In the genomic region with DNA sequence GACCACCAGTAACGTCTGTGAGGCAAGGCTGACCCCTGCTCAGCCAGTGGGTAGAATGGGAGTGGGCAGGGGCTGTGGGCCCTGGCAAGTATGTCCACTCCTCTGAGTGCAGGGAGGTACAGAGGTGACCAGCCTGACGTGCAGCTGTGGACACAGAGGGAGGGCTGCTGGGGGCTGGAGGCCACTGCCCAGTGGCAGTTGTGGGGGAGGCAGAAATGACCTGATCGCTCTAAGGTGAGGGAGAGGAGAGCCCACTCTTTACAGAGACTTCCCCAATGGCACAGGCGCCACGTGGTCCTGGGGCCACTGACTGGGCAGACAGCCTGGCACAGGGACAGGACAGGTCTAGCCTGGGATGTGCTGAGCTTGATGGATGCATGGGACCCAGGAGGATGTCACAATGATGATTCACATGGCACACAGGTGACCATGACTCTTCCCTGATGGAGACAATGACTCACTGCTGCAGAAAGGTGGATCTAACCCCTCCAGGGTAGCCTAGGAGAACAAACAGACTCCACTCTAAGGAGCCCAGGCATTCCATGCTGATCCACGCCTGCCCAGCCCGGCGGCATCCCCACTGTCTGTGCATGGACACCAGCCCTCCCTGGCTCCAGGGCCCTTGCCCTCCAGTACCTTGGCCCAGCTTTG, we compare ENCODE assay signal across 8 cellular contexts. TPM values are rescaled to one million over a fixed set of nuclear protein-coding genes. Genes with fewer than 3 reads are reported as not detected.
A peak's percentile ranks its signal among the peaks of the same experiment; 100 is the strongest.
DNase-seq lines count a peak whose midpoint lies in the region; ATAC-seq, FAIRE-seq and TF ChIP-seq lines count a peak whose summit lies in the region.

No MANE protein-coding gene starts in this region.

- H3K36me3 Mint-ChIP-seq in MCF 10A (ENCODE audit: insufficient read depth, unreplicated experiment): peaks cover 25% of the 10 kb centered on the region

- BruUV-seq in MCF 10A (replicated peaks; lab: Mats Ljungman, UMichigan): no TSS peak

- no peak overlapping the region for H3K4me3 Mint-ChIP-seq in MCF 10A (ENCODE audit: unreplicated experiment)

- 25% methylated on average over 5 of the region's 8 CpGs for WGBS in A549 (ENCODE audit: missing lambda C conversion rate)
- WGBS in lung, 2 donors: 76 to 88% methylated on average over 8 of the region's 8 CpGs
- 88 to 89% (median 89%) methylated on average over 8 of the region's 8 CpGs for WGBS in small intestine, 3 donors

- H3K36me3 ChIP-seq in HUES6 (ENCODE audit: control insufficient read depth, insufficient read depth, low read length) (peaks cover 67% of the 10 kb centered on the region), lung (ENCODE audit: control insufficient read depth in 2 of 2, insufficient read depth in 2 of 2, low read length in 2 of 2) (peaks cover 0 to 33% of the 10 kb centered on the region in 2 donors), small intestine (ENCODE audit: control insufficient read depth in 2 of 2, insufficient read depth in 2 of 2, low read length in 2 of 2) (peaks cover 0 to 6% of the 10 kb centered on the region in 2 donors)

- no peaks in the 10 kb centered on the region for H3K9me3 ChIP-seq in A549
- no peaks in the 10 kb centered on the region for H3K9me3 ChIP-seq in HUES6 (ENCODE audit: control insufficient read depth, insufficient read depth, low read depth, low read length)
- no peaks in the 10 kb centered on the region for H3K9me3 ChIP-seq in lung (ENCODE audit: control insufficient read depth in 2 of 2, insufficient read depth in 1 of 2, low read length in 1 of 2)
- no peaks in the 10 kb centered on the region for H3K9me3 ChIP-seq in small intestine (ENCODE audit: control insufficient read depth, low read depth)

- TF ChIP-seq EP300 in A549 (IDR thresholded peaks at IDR 0.05): peak; percentile 73 to 74; a peak in 2 of 5 replicates

- CTCF ChIA-PET in A549 (lab: Yijun Ruan, JAX) (interaction anchor here (0.5 to 1.6 kb wide), 9 partner anchors 29 to 213 kb away, joined by 3 to 4 read pairs (median 3); no protein-coding TSS in a partner anchor), MCF 10A (lab: Yijun Ruan, JAX) (interaction anchor here (0.5 to 0.7 kb wide), 4 partner anchors 20 to 1197 kb away, joined by 3 read pairs; no protein-coding TSS in a partner anchor)

- no peaks in the 10 kb centered on the region for H3K9me3 Mint-ChIP-seq in MCF 10A (ENCODE audit: unreplicated experiment)

- H3K4me3 ChIP-seq in A549: peak overlapping the region; percentile 26; the same call in 1 of the 3 replicates
- 0 out of 2 replicates have a peak overlapping the region, but pooled peaks have one; percentile 44 for H3K4me3 ChIP-seq in HUES6 (ENCODE audit: low read depth, low read length)
- H3K4me3 ChIP-seq in lung: no peak overlapping the region
- H3K4me3 ChIP-seq in small intestine (ENCODE audit: low read depth in 1 of 2, low read length in 2 of 2): no peak overlapping the region

- peak overlapping the region; percentile 88 to 94 for H3K27ac ChIP-seq in A549
- H3K27ac ChIP-seq in HUES6 (ENCODE audit: low read depth, low read length): peak overlapping the region; percentile 88
- peak overlapping the region in 1 of 2 donors; percentile 40 for H3K27ac ChIP-seq in lung (ENCODE audit: low read depth in 1 of 2, low read length in 1 of 2)
- no peak overlapping the region for H3K27ac ChIP-seq in small intestine (ENCODE audit: low read depth in 1 of 2, low read length in 1 of 2)

- H3K4me1 ChIP-seq in A549: peaks cover 83% of the 10 kb centered on the region
- peaks cover 75% of the 10 kb centered on the region for H3K4me1 ChIP-seq in HUES6 (ENCODE audit: control insufficient read depth, insufficient read depth, low read length)
- peaks cover 0 to 20% of the 10 kb centered on the region in 2 donors for H3K4me1 ChIP-seq in lung (ENCODE audit: control insufficient read depth in 2 of 2, insufficient read depth in 2 of 2, low read length in 2 of 2)
- no peaks in the 10 kb centered on the region for H3K4me1 ChIP-seq in small intestine (ENCODE audit: control insufficient read depth in 2 of 2, insufficient read depth in 1 of 2, low read depth in 1 of 2, low read length in 1 of 2)

- no peaks in the 10 kb centered on the region for H3K27me3 ChIP-seq in HUES6 (ENCODE audit: control insufficient read depth, insufficient read depth, low read length)
- H3K27me3 ChIP-seq in lung (ENCODE audit: control insufficient read depth, insufficient read depth): no peaks in the 10 kb centered on the region
- H3K27me3 ChIP-seq in small intestine (ENCODE audit: control insufficient read depth in 2 of 2, insufficient read depth in 2 of 2, low read length in 2 of 2): no peaks in the 10 kb centered on the region

- no peaks in the 10 kb centered on the region for H3K4me1 Mint-ChIP-seq in MCF 10A (ENCODE audit: insufficient read depth, unreplicated experiment)

- TF ChIP-seq POLR2A in A549 (IDR thresholded peaks at IDR 0.05; ENCODE audit: low read length): no peak

- intact Hi-C loops in MCF 10A (cut with micrococcal nuclease): no loop called here

- peak; percentile 79 to 80 for ATAC-seq in A549
- no peak for ATAC-seq in lung (ENCODE audit: insufficient read depth, low FRiP score)
- no peak for ATAC-seq in GM21786 (IDR thresholded peaks at IDR 0.05; ENCODE audit: unreplicated experiment)

- H3K4me2 ChIP-seq in A549: peak overlapping the region; percentile 76

- DNase-seq in A549 (ENCODE audit: low read depth in 1 of 2, low spot score in 1 of 2) (peak; percentile 85 to 93), MCF 10A (ENCODE audit: unreplicated experiment) (peak; percentile 56), lung (ENCODE audit: low spot score) (peak; percentile 28), small intestine (no peak), GOT3 (lab: John Stamatoyannopoulos, UW) (no peak), frontal cortex (ENCODE audit: low spot score in 2 of 2) (no peak)

- FAIRE-seq in A549 (lab: Jason Lieb, UNC) (peak; percentile 74), small intestine (lab: Jason Lieb, UNC) (no peak), frontal cortex (lab: Jason Lieb, UNC) (no peak)

- H3K27me3 Mint-ChIP-seq in MCF 10A (ENCODE audit: insufficient read depth, unreplicated experiment): no peaks in the 10 kb centered on the region

- H3K27ac Mint-ChIP-seq in MCF 10A (ENCODE audit: low read depth, unreplicated experiment): peak overlapping the region; percentile 27

- POLR2A ChIA-PET in A549 (lab: Yijun Ruan, JAX) (interaction anchor here (1.4 kb wide), 1 partner anchor 39 kb away, joined by 7 read pairs; no protein-coding TSS in a partner anchor), MCF 10A (lab: Yijun Ruan, JAX) (no interaction called here)

- TF ChIP-seq CTCF in A549 (IDR thresholded peaks at IDR 0.05) (no peak), MCF 10A (IDR thresholded peaks at IDR 0.05; ENCODE audit: unreplicated experiment) (no peak), lung (IDR thresholded peaks at IDR 0.05; ENCODE audit: control extremely low read depth, extremely low read depth) (no peak)

- H3K9ac ChIP-seq in HUES6 (ENCODE audit: low read length): peak overlapping the region; percentile 77

- TF ChIP-seq RAD21 in A549 (conservative IDR thresholded peaks at IDR 0.05 in 1 of 2, IDR thresholded peaks at IDR 0.05 in 1 of 2): no peak

TF ChIP-seq in A549, 52 proteins besides CTCF, POLR2A, EP300 and RAD21 (continues in another document):
- TF ChIP-seq, protein P1, sequence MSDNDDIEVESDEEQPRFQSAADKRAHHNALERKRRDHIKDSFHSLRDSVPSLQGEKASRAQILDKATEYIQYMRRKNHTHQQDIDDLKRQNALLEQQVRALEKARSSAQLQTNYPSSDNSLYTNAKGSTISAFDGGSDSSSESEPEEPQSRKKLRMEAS (IDR thresholded peaks at IDR 0.05): peak; percentile 78
- TF ChIP-seq ZC3H11A (IDR thresholded peaks at IDR 0.05): no peak
- peak; percentile 60; the same call in 1 of the 2 replicates for TF ChIP-seq GATA3 (IDR thresholded peaks at IDR 0.05; ENCODE audit: borderline replicate concordance)
- TF ChIP-seq, protein P2, sequence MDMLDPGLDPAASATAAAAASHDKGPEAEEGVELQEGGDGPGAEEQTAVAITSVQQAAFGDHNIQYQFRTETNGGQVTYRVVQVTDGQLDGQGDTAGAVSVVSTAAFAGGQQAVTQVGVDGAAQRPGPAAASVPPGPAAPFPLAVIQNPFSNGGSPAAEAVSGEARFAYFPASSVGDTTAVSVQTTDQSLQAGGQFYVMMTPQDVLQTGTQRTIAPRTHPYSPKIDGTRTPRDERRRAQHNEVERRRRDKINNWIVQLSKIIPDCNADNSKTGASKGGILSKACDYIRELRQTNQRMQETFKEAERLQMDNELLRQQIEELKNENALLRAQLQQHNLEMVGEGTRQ (IDR thresholded peaks at IDR 0.05): peak; percentile 74
- TF ChIP-seq, protein P3, sequence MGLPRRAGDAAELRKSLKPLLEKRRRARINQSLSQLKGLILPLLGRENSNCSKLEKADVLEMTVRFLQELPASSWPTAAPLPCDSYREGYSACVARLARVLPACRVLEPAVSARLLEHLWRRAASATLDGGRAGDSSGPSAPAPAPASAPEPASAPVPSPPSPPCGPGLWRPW (IDR thresholded peaks at IDR 0.05): no peak
- no peak for TF ChIP-seq TFCP2L1 (CRISPR knock-in tag; IDR thresholded peaks at IDR 0.05)
- TF ChIP-seq JUN (IDR thresholded peaks at IDR 0.05): peak in 1 of 2 experiments; percentile 37; a peak in 2 of 5 replicates
- no peak for TF ChIP-seq CBX2 (IDR thresholded peaks at IDR 0.05; ENCODE audit: borderline replicate concordance, low read depth)
- TF ChIP-seq, protein P4, sequence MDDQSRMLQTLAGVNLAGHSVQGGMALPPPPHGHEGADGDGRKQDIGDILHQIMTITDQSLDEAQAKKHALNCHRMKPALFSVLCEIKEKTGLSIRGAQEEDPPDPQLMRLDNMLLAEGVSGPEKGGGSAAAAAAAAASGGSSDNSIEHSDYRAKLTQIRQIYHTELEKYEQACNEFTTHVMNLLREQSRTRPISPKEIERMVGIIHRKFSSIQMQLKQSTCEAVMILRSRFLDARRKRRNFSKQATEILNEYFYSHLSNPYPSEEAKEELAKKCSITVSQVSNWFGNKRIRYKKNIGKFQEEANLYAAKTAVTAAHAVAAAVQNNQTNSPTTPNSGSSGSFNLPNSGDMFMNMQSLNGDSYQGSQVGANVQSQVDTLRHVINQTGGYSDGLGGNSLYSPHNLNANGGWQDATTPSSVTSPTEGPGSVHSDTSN (IDR thresholded peaks at IDR 0.05): 0 out of 2 replicates have a peak, but pooled peaks have one; percentile 31
- peak; percentile 66; the same call in 1 of the 2 replicates for TF ChIP-seq MYC (IDR thresholded peaks at IDR 0.05; ENCODE audit: borderline replicate concordance, low read length)
- peak; percentile 97 for TF ChIP-seq FOSL2 (IDR thresholded peaks at IDR 0.05)
- peak; percentile 97 for TF ChIP-seq FOSL2 (CRISPR knock-in tag; IDR thresholded peaks at IDR 0.05)

RNA-seq across cellular contexts. Expression of a gene that starts 7.7 kb away (rescaled TPM):
- 22.9 and 24.7 TPM in 2 replicates for polyA plus RNA-seq in A549 (2011; rRNA removed)
- polyA plus RNA-seq in A549 (2012; cell fraction: cytosol; rRNA removed): 40.3 and 47.5 TPM in 2 replicates
- polyA plus RNA-seq in A549 (2012; cell fraction: nucleus; rRNA removed): 84.6 and 102 TPM in 2 replicates
- 59.9 to 74.9 TPM (median 73.4 TPM) in 3 replicates for polyA plus RNA-seq in A549 (2017; fragmentation: RNase III; extraction: RNeasy Plus Mini Kit Qiagen cat#74134 plus additional on column Dnase treatment)
- 17.1 and 25.6 TPM in 2 replicates for polyA minus RNA-seq in A549 (2011; rRNA and poly(A)+ RNA removed)
- 17.1 and 22.6 TPM in 2 replicates for total RNA-seq in MCF 10A (2022)
- total RNA-seq in lung: 100 to 1,000 TPM; 320 to 565 TPM
- polyA plus RNA-seq in lung: 100 to 1,000 TPM; 198 to 669 TPM
- 10 to 100 TPM in 1 of 3 donors, 1 to 10 TPM in 2; 4.5 to 22.3 (median 5.1) TPM for polyA plus RNA-seq in small intestine
- 127 TPM for total RNA-seq in frontal cortex

Comparison
In these comparisons a context has a peak if more than half of its experiments do, and no peak if none do; other contexts are left out.
1. ATAC-seq: peak in A549 (2 of 2); none in lung (single experiment) and GM21786 (single experiment).
2. DNase-seq: peak in A549 (2 of 2), MCF 10A (single experiment) and lung (single experiment); none in small intestine (single experiment), GOT3 (single experiment) and frontal cortex (0 of 2).
3. H3K27ac ChIP-seq: peak in A549 (2 of 2) and HUES6 (single experiment); none in small intestine (0 of 2).
4. H3K4me3 ChIP-seq: peak in A549 (single experiment) and HUES6 (single experiment); none in lung (single experiment) and small intestine (0 of 2).